In genomic region chr3:172159962-172160538, GRCh38 we compare ENCODE assay signal across 10 cellular contexts.
DNase-seq lines count a peak whose midpoint lies in the region; ATAC-seq, FAIRE-seq and TF ChIP-seq lines count a peak whose summit lies in the region.
"Had no signal": no experiment of that assay in that cellular context is flagged by ENCODE, and none has a peak within 500 bp of the region (broad histone marks: within the 10 kb centered on the region; RNA-seq: fewer than 3 reads in every experiment).

No MANE protein-coding gene starts in this region.

- H3K27ac ChIP-seq in IMR-90 (ENCODE audit: insufficient read depth, low read length) (no peak overlapping the region), astrocyte (ENCODE audit: low read depth, low read length) (peak overlapping the region; percentile 32)
- H3K27ac ChIP-seq: epithelial cell of prostate had no signal

- no peaks in the 10 kb centered on the region for H3K9me3 Mint-ChIP-seq in astrocyte (ENCODE audit: unreplicated experiment)
- H3K9me3 Mint-ChIP-seq in stimulated activated naive B cell treated with anti-CD40 and anti-IgM and Interleukin-4, amounts not matched to agents 10 μg/mL and 1 μg/mL and 100 μg/mL, for 72 hours: no peaks in the 10 kb centered on the region

- intact Hi-C loops in IMR-90 (cut with micrococcal nuclease): no loop called here

- H4K20me1 ChIP-seq in IMR-90 (ENCODE audit: insufficient read depth, low read length) (peaks cover 78% of the 10 kb centered on the region), astrocyte (ENCODE audit: insufficient read depth, low read length) (peaks cover 51% of the 10 kb centered on the region)

- BruUV-seq in IMR-90 (replicated peaks; lab: Mats Ljungman, UMichigan): no TSS peak

- H3K4me1 Mint-ChIP-seq in astrocyte (ENCODE audit: low read depth, unreplicated experiment): peaks cover 78% of the 10 kb centered on the region
- peaks cover 5 to 10% of the 10 kb centered on the region in 2 donors for H3K4me1 Mint-ChIP-seq in stimulated activated naive B cell treated with anti-CD40 and anti-IgM and Interleukin-4, amounts not matched to agents 10 μg/mL and 1 μg/mL and 100 μg/mL, for 72 hours

- H3K9ac ChIP-seq in IMR-90 (ENCODE audit: low read depth, low read length) (no peak overlapping the region), astrocyte (ENCODE audit: low read length) (peak overlapping the region; percentile 20)

- peak overlapping the region; percentile 16 for H3K27ac Mint-ChIP-seq in astrocyte (ENCODE audit: unreplicated experiment)
- peak overlapping the region; percentile 28 for H3K27ac Mint-ChIP-seq in stimulated activated naive B cell treated with anti-CD40 and anti-IgM and Interleukin-4, amounts not matched to agents 10 μg/mL and 1 μg/mL and 100 μg/mL, for 72 hours

- H3K9me1 ChIP-seq in IMR-90 (ENCODE audit: insufficient read depth, low read length): peaks cover 12% of the 10 kb centered on the region

- H3K56ac ChIP-seq in IMR-90 (ENCODE audit: extremely low read depth, insufficient read depth, low read length): no peak overlapping the region

- H2BK5ac ChIP-seq in IMR-90 (ENCODE audit: low read depth, low read length, poor library complexity, severe bottlenecking): no peak overlapping the region

- in situ Hi-C loops in IMR-90 (cut with MboI; ENCODE audit: low sequenced_read_pairs): no loop called here

- ATAC-seq in IMR-90 (ENCODE audit: low read depth) (peak; percentile 22), HG02759 (IDR thresholded peaks at IDR 0.05; ENCODE audit: unreplicated experiment) (no peak), HG02885 (IDR thresholded peaks at IDR 0.05; ENCODE audit: poor library complexity, unreplicated experiment) (no peak)
- ATAC-seq in stimulated activated naive B cell treated with anti-CD40 and anti-IgM and Interleukin-4, amounts not matched to agents 10 μg/mL and 1 μg/mL and 100 μg/mL, for 72 hours (replicated peaks): peak; percentile 19 to 42

- H2BK120ac ChIP-seq in IMR-90 (ENCODE audit: low read depth, low read length): no peak overlapping the region

- peaks cover 10% of the 10 kb centered on the region for H3K36me3 Mint-ChIP-seq in astrocyte (ENCODE audit: low read depth, unreplicated experiment)
- H3K36me3 Mint-ChIP-seq in stimulated activated naive B cell treated with anti-CD40 and anti-IgM and Interleukin-4, amounts not matched to agents 10 μg/mL and 1 μg/mL and 100 μg/mL, for 72 hours: peaks cover 0 to 4% of the 10 kb centered on the region in 2 donors

- H3K18ac ChIP-seq in IMR-90 (ENCODE audit: low read depth, low read length): no peak overlapping the region

- CTCF ChIA-PET in IMR-90 (lab: Yijun Ruan, JAX): interaction anchor here (1.3 kb wide), 1 partner anchor 9 kb away, joined by 4 read pairs; no protein-coding TSS in a partner anchor

- no peak overlapping the region for H2BK20ac ChIP-seq in IMR-90 (ENCODE audit: low read depth, low read length)

- POLR2A ChIA-PET in IMR-90 (lab: Charles Lee; ENCODE audit: unreplicated experiment): no interaction called here

- H2AFZ ChIP-seq in IMR-90 (replicated peaks; ENCODE audit: low read length, poor library complexity) (no peak overlapping the region), astrocyte (ENCODE audit: low read depth, low read length) (no peak overlapping the region)

- no CpG with 5 or more reads among the region's 4 CpGs for WGBS in IMR-90 (ENCODE audit: extremely low coverage in 2 of 2, insufficient read length in 1 of 2), 2 experiments

- no peak overlapping the region for H3K4ac ChIP-seq in IMR-90 (ENCODE audit: low read depth, low read length)

- peaks cover 99% of the 10 kb centered on the region for H3K79me2 ChIP-seq in astrocyte (ENCODE audit: insufficient read depth, low read length)

- no peaks in the 10 kb centered on the region for H3K27me3 Mint-ChIP-seq in astrocyte (ENCODE audit: low read depth, unreplicated experiment)
- peaks cover 0 to 8% of the 10 kb centered on the region in 2 donors for H3K27me3 Mint-ChIP-seq in stimulated activated naive B cell treated with anti-CD40 and anti-IgM and Interleukin-4, amounts not matched to agents 10 μg/mL and 1 μg/mL and 100 μg/mL, for 72 hours

- H4K5ac ChIP-seq in IMR-90 (ENCODE audit: low read depth, low read length): no peak overlapping the region

- no peak overlapping the region for H3K4me3 Mint-ChIP-seq in astrocyte (ENCODE audit: unreplicated experiment)
- no peak overlapping the region for H3K4me3 Mint-ChIP-seq in stimulated activated naive B cell treated with anti-CD40 and anti-IgM and Interleukin-4, amounts not matched to agents 10 μg/mL and 1 μg/mL and 100 μg/mL, for 72 hours

- H3K36me3 ChIP-seq in IMR-90 (ENCODE audit: control insufficient read depth, insufficient read depth, low read length) (peaks cover 1% of the 10 kb centered on the region; the same call in 1 of the 2 replicates), astrocyte (ENCODE audit: insufficient read depth, low read length) (no peaks in the 10 kb centered on the region)

- dilution Hi-C loops in IMR-90 (cut with HindIII; ENCODE audit: low sequenced_read_pairs, unreplicated experiment): no loop called here

- no peak for FAIRE-seq in astrocyte (lab: Jason Lieb, UNC)

- H3K9me3 ChIP-seq in IMR-90 (ENCODE audit: control insufficient read depth, insufficient read depth, low read length) (no peaks in the 10 kb centered on the region), astrocyte (ENCODE audit: insufficient read depth, low read depth, low read length) (no peaks in the 10 kb centered on the region)

- no peak overlapping the region for H2AK9ac ChIP-seq in IMR-90 (replicated peaks; ENCODE audit: low read depth, low read length, poor library complexity)

- no peak overlapping the region for H2BK15ac ChIP-seq in IMR-90 (ENCODE audit: low read depth, low read length)

- H4K91ac ChIP-seq in IMR-90 (ENCODE audit: insufficient read depth, low read depth, low read length): no peak overlapping the region

- H3K4me3 ChIP-seq in IMR-90 (ENCODE audit: insufficient read depth, low read depth, low read length): no peak overlapping the region
- no peak overlapping the region for H3K4me3 ChIP-seq in astrocyte (ENCODE audit: insufficient read depth, low read depth, low read length)

- H3K27me3 ChIP-seq in IMR-90 (ENCODE audit: control insufficient read depth, insufficient read depth, low read length) (no peaks in the 10 kb centered on the region), astrocyte (ENCODE audit: insufficient read depth, low read length) (no peaks in the 10 kb centered on the region)

- H3K23ac ChIP-seq in IMR-90 (ENCODE audit: low read depth, low read length): no peak overlapping the region

- DNase-seq in IMR-90 (no peak), astrocyte (ENCODE audit: low read depth) (peak; percentile 49), iPS-NIHi7 (ENCODE audit: extremely low spot score) (peak; percentile 45), GOT3 (lab: John Stamatoyannopoulos, UW) (no peak), SW 1271 (lab: John Stamatoyannopoulos, UW) (no peak)
- DNase-seq in stimulated activated naive B cell treated with anti-CD40 and anti-IgM and Interleukin-4, amounts not matched to agents 10 μg/mL and 1 μg/mL and 100 μg/mL, for 72 hours: no peak
- DNase-seq: activated T-cell treated with anti-CD3 and anti-CD28 coated beads for 4 hours had no signal

- H3K4me1 ChIP-seq in IMR-90 (ENCODE audit: control insufficient read depth, insufficient read depth, low read length) (peaks cover 10% of the 10 kb centered on the region), astrocyte (ENCODE audit: insufficient read depth, low read length) (peaks cover 40% of the 10 kb centered on the region)

- H4K8ac ChIP-seq in IMR-90 (ENCODE audit: low read depth in 2 of 2, low read length in 2 of 2): no peak overlapping the region; a peak in 1 of 4 replicates

- H3K79me1 ChIP-seq in IMR-90 (ENCODE audit: low read depth in 1 of 2, low read length in 2 of 2): peaks cover 36 to 71% of the 10 kb centered on the region in 2 experiments

- H3K4me2 ChIP-seq in IMR-90 (ENCODE audit: low read depth, low read length) (no peak overlapping the region), astrocyte (ENCODE audit: low read length) (peak overlapping the region; percentile 50)

- TF ChIP-seq CTCF in IMR-90 (conservative IDR thresholded peaks at IDR 0.05; ENCODE audit: low read depth, low read length): no peak
- no peak for TF ChIP-seq CTCF in astrocyte (IDR thresholded peaks at IDR 0.05; ENCODE audit: insufficient read depth, low read depth, low read length)

- H2AK5ac ChIP-seq in IMR-90 (ENCODE audit: low read depth, low read length): peak overlapping the region; percentile 10; the same call in 1 of the 2 replicates

- TF ChIP-seq RAD21 in IMR-90 (IDR thresholded peaks at IDR 0.05; ENCODE audit: low read length): no peak

- TF ChIP-seq POLR2A in IMR-90 (IDR thresholded peaks at IDR 0.05; ENCODE audit: low read depth, low read length): no peak

- no peak overlapping the region for H3K14ac ChIP-seq in IMR-90 (replicated peaks; ENCODE audit: low read depth, low read length)

TF ChIP-seq in IMR-90, 13 proteins besides CTCF, POLR2A, EP300 and RAD21 (continues in another document):
- no peak for TF ChIP-seq MXI1 (IDR thresholded peaks at IDR 0.05; ENCODE audit: borderline replicate concordance, low read depth, low read length)
- TF ChIP-seq CEBPB (IDR thresholded peaks at IDR 0.05; ENCODE audit: low read depth, low read length): no peak
- no peak for TF ChIP-seq MAZ (IDR thresholded peaks at IDR 0.05; ENCODE audit: borderline replicate concordance, low read depth, low read length)
- TF ChIP-seq USF2 (IDR thresholded peaks at IDR 0.05; ENCODE audit: low read depth, low read length): no peak
- no peak for TF ChIP-seq BHLHE40 (IDR thresholded peaks at IDR 0.05; ENCODE audit: low read depth, low read length)
- no peak for TF ChIP-seq RCOR1 (IDR thresholded peaks at IDR 0.05; ENCODE audit: insufficient replicate concordance, low read length)
- TF ChIP-seq RFX5 (IDR thresholded peaks at IDR 0.05; ENCODE audit: low read depth, low read length): no peak
- TF ChIP-seq, protein P1, sequence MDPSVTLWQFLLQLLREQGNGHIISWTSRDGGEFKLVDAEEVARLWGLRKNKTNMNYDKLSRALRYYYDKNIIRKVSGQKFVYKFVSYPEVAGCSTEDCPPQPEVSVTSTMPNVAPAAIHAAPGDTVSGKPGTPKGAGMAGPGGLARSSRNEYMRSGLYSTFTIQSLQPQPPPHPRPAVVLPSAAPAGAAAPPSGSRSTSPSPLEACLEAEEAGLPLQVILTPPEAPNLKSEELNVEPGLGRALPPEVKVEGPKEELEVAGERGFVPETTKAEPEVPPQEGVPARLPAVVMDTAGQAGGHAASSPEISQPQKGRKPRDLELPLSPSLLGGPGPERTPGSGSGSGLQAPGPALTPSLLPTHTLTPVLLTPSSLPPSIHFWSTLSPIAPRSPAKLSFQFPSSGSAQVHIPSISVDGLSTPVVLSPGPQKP (IDR thresholded peaks at IDR 0.05; ENCODE audit: borderline replicate concordance, low read depth, low read length): no peak
- TF ChIP-seq CHD1 (IDR thresholded peaks at IDR 0.05; ENCODE audit: low read depth, low read length): no peak

Comparison
In these comparisons a context has a peak if more than half of its experiments do, and no peak if none do; other contexts are left out.
1. ATAC-seq: peak in IMR-90 (single experiment) and stimulated activated naive B cell treated with anti-CD40 and anti-IgM and Interleukin-4, amounts not matched to agents 10 μg/mL and 1 μg/mL and 100 μg/mL, for 72 hours (2 of 2); none in HG02759 (single experiment) and HG02885 (single experiment).
2. DNase-seq: peak in astrocyte (single experiment) and iPS-NIHi7 (single experiment); none in IMR-90 (single experiment), stimulated activated naive B cell treated with anti-CD40 and anti-IgM and Interleukin-4, amounts not matched to agents 10 μg/mL and 1 μg/mL and 100 μg/mL, for 72 hours (single experiment), GOT3 (single experiment) and SW 1271 (0 of 2).